In genomic region chr1:25047506-25048240, GRCh38 we compare ENCODE assay signal across 19 cellular contexts.
DNase-seq lines count a peak whose midpoint lies in the region; ATAC-seq and TF ChIP-seq lines count a peak whose summit lies in the region.
"Had no signal": no experiment of that assay in that cellular context is flagged by ENCODE, and none has a peak within 500 bp of the region (broad histone marks: within the 10 kb centered on the region; RNA-seq: fewer than 3 reads in every experiment).

No MANE protein-coding gene starts in this region.

- DNase-seq in activated naive CD8-positive, alpha-beta T cell treated with anti-CD3 and anti-CD28 coated beads, Interleukin-2, amount 50 U/mL, for 24 hours, result no peak
- no peak for DNase-seq in activated naive CD8-positive, alpha-beta T cell treated with anti-CD3 and anti-CD28 coated beads for 36 hours
- no peak for DNase-seq in natural killer cell treated with Interleukin-12 subunit alpha and Interleukin-12 subunit beta and Interleukin-15 and Interleukin-18, amount 100 ng/mL, for 72 hours (ENCODE audit: low spot score)
- DNase-seq in natural killer cell (no peak), neural crest cell (ENCODE audit: low read depth, low spot score) (no peak), NCI-H146 treated with DMSO at 0.1 percent for 48 hours (lab: John Stamatoyannopoulos, UW; ENCODE audit: unreplicated experiment) (no peak)
- no peak for DNase-seq in stimulated activated effector memory CD8-positive, alpha-beta T cell treated with anti-CD3 and anti-CD28 coated beads, Interleukin-12 subunit alpha, Interleukin-12 subunit beta, amount 100 ng/mL, for 72 hours (ENCODE audit: low spot score in 2 of 2)
- DNase-seq: 8988T; BE2C; C1 segment of cervical spinal cord; CD4-positive, CD25-positive, alpha-beta regulatory T cell; CD8-positive, alpha-beta memory T cell; COR-L47; DMS 273 treated with DMSO at 0.1 percent for 48 hours; DMS53; DND-41; EL had no signal

- peaks cover 5% of the 10 kb centered on the region for H3K27me3 Mint-ChIP-seq in activated naive CD8-positive, alpha-beta T cell treated with anti-CD3 and anti-CD28 coated beads, Interleukin-2, amount 50 U/mL, for 24 hours
- peaks cover 2% of the 10 kb centered on the region for H3K27me3 Mint-ChIP-seq in activated naive CD8-positive, alpha-beta T cell treated with anti-CD3 and anti-CD28 coated beads for 36 hours
- peaks cover 6 to 26% of the 10 kb centered on the region in 2 donors for H3K27me3 Mint-ChIP-seq in natural killer cell treated with Interleukin-12 subunit alpha and Interleukin-12 subunit beta and Interleukin-15 and Interleukin-18, amount 100 ng/mL, for 72 hours
- peaks cover 36 to 39% of the 10 kb centered on the region in 2 donors for H3K27me3 Mint-ChIP-seq in natural killer cell (ENCODE audit: low read depth in 2 of 2)
- H3K27me3 Mint-ChIP-seq in neural crest cell (ENCODE audit: low read depth), result peaks cover 2% of the 10 kb centered on the region
- H3K27me3 Mint-ChIP-seq: CD8-positive, alpha-beta memory T cell had no signal

- intact Hi-C loops in natural killer cell (cut with micrococcal nuclease), result no loop called here

- peaks cover 5% of the 10 kb centered on the region for H3K4me1 Mint-ChIP-seq in activated naive CD8-positive, alpha-beta T cell treated with anti-CD3 and anti-CD28 coated beads, Interleukin-2, amount 50 U/mL, for 24 hours
- H3K4me1 Mint-ChIP-seq in activated naive CD8-positive, alpha-beta T cell treated with anti-CD3 and anti-CD28 coated beads for 36 hours, result no peaks in the 10 kb centered on the region
- H3K4me1 Mint-ChIP-seq in natural killer cell treated with Interleukin-12 subunit alpha and Interleukin-12 subunit beta and Interleukin-15 and Interleukin-18, amount 100 ng/mL, for 72 hours (ENCODE audit: low read depth in 2 of 2), result peaks cover 5 to 7% of the 10 kb centered on the region in 2 donors
- H3K4me1 Mint-ChIP-seq in natural killer cell (peaks cover 0 to 18% of the 10 kb centered on the region in 2 donors), neural crest cell (peaks cover 22% of the 10 kb centered on the region)
- peaks cover 16% of the 10 kb centered on the region for H3K4me1 Mint-ChIP-seq in stimulated activated effector memory CD8-positive, alpha-beta T cell treated with anti-CD3 and anti-CD28 coated beads, Interleukin-12 subunit alpha, Interleukin-12 subunit beta, amount 100 ng/mL, for 72 hours

- no peak overlapping the region for H3K27ac Mint-ChIP-seq in activated naive CD8-positive, alpha-beta T cell treated with anti-CD3 and anti-CD28 coated beads, Interleukin-2, amount 50 U/mL, for 24 hours
- no peak overlapping the region for H3K27ac Mint-ChIP-seq in activated naive CD8-positive, alpha-beta T cell treated with anti-CD3 and anti-CD28 coated beads for 36 hours
- H3K27ac Mint-ChIP-seq in natural killer cell treated with Interleukin-12 subunit alpha and Interleukin-12 subunit beta and Interleukin-15 and Interleukin-18, amount 100 ng/mL, for 72 hours, result peak overlapping the region in 1 of 2 donors; percentile 54
- H3K27ac Mint-ChIP-seq in natural killer cell, result no peak overlapping the region
- H3K27ac Mint-ChIP-seq in neural crest cell (ENCODE audit: unreplicated experiment), result peak overlapping the region; percentile 78
- peak overlapping the region; percentile 74 for H3K27ac Mint-ChIP-seq in stimulated activated effector memory CD8-positive, alpha-beta T cell treated with anti-CD3 and anti-CD28 coated beads, Interleukin-12 subunit alpha, Interleukin-12 subunit beta, amount 100 ng/mL, for 72 hours

- TF ChIP-seq CTCF in natural killer cell (IDR thresholded peaks at IDR 0.05) (no peak), neural crest cell (conservative IDR thresholded peaks at IDR 0.05) (no peak)

- peak; percentile 14 for ATAC-seq in activated naive CD8-positive, alpha-beta T cell treated with anti-CD3 and anti-CD28 coated beads, Interleukin-2, amount 50 U/mL, for 24 hours
- peak; percentile 21 to 31 for ATAC-seq in natural killer cell treated with Interleukin-12 subunit alpha and Interleukin-12 subunit beta and Interleukin-15 and Interleukin-18, amount 100 ng/mL, for 72 hours
- ATAC-seq in natural killer cell, result no peak
- ATAC-seq in stimulated activated effector memory CD8-positive, alpha-beta T cell treated with anti-CD3 and anti-CD28 coated beads, Interleukin-12 subunit alpha, Interleukin-12 subunit beta, amount 100 ng/mL, for 72 hours, result no peak
- no peak for ATAC-seq in HG03097 (IDR thresholded peaks at IDR 0.05; ENCODE audit: low FRiP score, unreplicated experiment)
- ATAC-seq: GM12878 had no signal

- no peaks in the 10 kb centered on the region for H3K9me3 Mint-ChIP-seq in activated naive CD8-positive, alpha-beta T cell treated with anti-CD3 and anti-CD28 coated beads, Interleukin-2, amount 50 U/mL, for 24 hours
- peaks cover 1% of the 10 kb centered on the region for H3K9me3 Mint-ChIP-seq in activated naive CD8-positive, alpha-beta T cell treated with anti-CD3 and anti-CD28 coated beads for 36 hours
- H3K9me3 Mint-ChIP-seq in natural killer cell treated with Interleukin-12 subunit alpha and Interleukin-12 subunit beta and Interleukin-15 and Interleukin-18, amount 100 ng/mL, for 72 hours, result no peaks in the 10 kb centered on the region
- H3K9me3 Mint-ChIP-seq in natural killer cell, result no peaks in the 10 kb centered on the region
- no peaks in the 10 kb centered on the region for H3K9me3 Mint-ChIP-seq in neural crest cell
- no peaks in the 10 kb centered on the region for H3K9me3 Mint-ChIP-seq in stimulated activated effector memory CD8-positive, alpha-beta T cell treated with anti-CD3 and anti-CD28 coated beads, Interleukin-12 subunit alpha, Interleukin-12 subunit beta, amount 100 ng/mL, for 72 hours
- H3K9me3 Mint-ChIP-seq: CD4-positive, CD25-positive, alpha-beta regulatory T cell had no signal

- no peak overlapping the region for H3K4me3 Mint-ChIP-seq in activated naive CD8-positive, alpha-beta T cell treated with anti-CD3 and anti-CD28 coated beads, Interleukin-2, amount 50 U/mL, for 24 hours
- H3K4me3 Mint-ChIP-seq in activated naive CD8-positive, alpha-beta T cell treated with anti-CD3 and anti-CD28 coated beads for 36 hours, result no peak overlapping the region
- H3K4me3 Mint-ChIP-seq in natural killer cell treated with Interleukin-12 subunit alpha and Interleukin-12 subunit beta and Interleukin-15 and Interleukin-18, amount 100 ng/mL, for 72 hours, result no peak overlapping the region
- no peak overlapping the region for H3K4me3 Mint-ChIP-seq in natural killer cell
- H3K4me3 Mint-ChIP-seq in neural crest cell, result no peak overlapping the region
- no peak overlapping the region for H3K4me3 Mint-ChIP-seq in stimulated activated effector memory CD8-positive, alpha-beta T cell treated with anti-CD3 and anti-CD28 coated beads, Interleukin-12 subunit alpha, Interleukin-12 subunit beta, amount 100 ng/mL, for 72 hours
- H3K4me3 Mint-ChIP-seq: CD4-positive, CD25-positive, alpha-beta regulatory T cell; CD8-positive, alpha-beta memory T cell had no signal

- H3K36me3 Mint-ChIP-seq in activated naive CD8-positive, alpha-beta T cell treated with anti-CD3 and anti-CD28 coated beads, Interleukin-2, amount 50 U/mL, for 24 hours (ENCODE audit: low read depth), result peaks cover 9% of the 10 kb centered on the region
- no peaks in the 10 kb centered on the region for H3K36me3 Mint-ChIP-seq in activated naive CD8-positive, alpha-beta T cell treated with anti-CD3 and anti-CD28 coated beads for 36 hours
- H3K36me3 Mint-ChIP-seq in natural killer cell treated with Interleukin-12 subunit alpha and Interleukin-12 subunit beta and Interleukin-15 and Interleukin-18, amount 100 ng/mL, for 72 hours, result no peaks in the 10 kb centered on the region
- no peaks in the 10 kb centered on the region for H3K36me3 Mint-ChIP-seq in natural killer cell
- no peaks in the 10 kb centered on the region for H3K36me3 Mint-ChIP-seq in neural crest cell (ENCODE audit: low read depth)
- no peaks in the 10 kb centered on the region for H3K36me3 Mint-ChIP-seq in stimulated activated effector memory CD8-positive, alpha-beta T cell treated with anti-CD3 and anti-CD28 coated beads, Interleukin-12 subunit alpha, Interleukin-12 subunit beta, amount 100 ng/mL, for 72 hours
- H3K36me3 Mint-ChIP-seq: CD4-positive, CD25-positive, alpha-beta regulatory T cell; CD8-positive, alpha-beta memory T cell had no signal

Comparison
In these comparisons a context has a peak if more than half of its experiments do, and no peak if none do; other contexts are left out.
1. ATAC-seq: peak in activated naive CD8-positive, alpha-beta T cell treated with anti-CD3 and anti-CD28 coated beads, Interleukin-2, amount 50 U/mL, for 24 hours (single experiment) and natural killer cell treated with Interleukin-12 subunit alpha and Interleukin-12 subunit beta and Interleukin-15 and Interleukin-18, amount 100 ng/mL, for 72 hours (2 of 2); none in natural killer cell (0 of 3), stimulated activated effector memory CD8-positive, alpha-beta T cell treated with anti-CD3 and anti-CD28 coated beads, Interleukin-12 subunit alpha, Interleukin-12 subunit beta, amount 100 ng/mL, for 72 hours (single experiment) and HG03097 (single experiment).
2. H3K27ac Mint-ChIP-seq: peak in neural crest cell (single experiment) and stimulated activated effector memory CD8-positive, alpha-beta T cell treated with anti-CD3 and anti-CD28 coated beads, Interleukin-12 subunit alpha, Interleukin-12 subunit beta, amount 100 ng/mL, for 72 hours (single experiment); none in activated naive CD8-positive, alpha-beta T cell treated with anti-CD3 and anti-CD28 coated beads, Interleukin-2, amount 50 U/mL, for 24 hours (single experiment), activated naive CD8-positive, alpha-beta T cell treated with anti-CD3 and anti-CD28 coated beads for 36 hours (single experiment) and natural killer cell (0 of 2).